ENCODE assay signal across 1 cellular context in the genomic region with DNA sequence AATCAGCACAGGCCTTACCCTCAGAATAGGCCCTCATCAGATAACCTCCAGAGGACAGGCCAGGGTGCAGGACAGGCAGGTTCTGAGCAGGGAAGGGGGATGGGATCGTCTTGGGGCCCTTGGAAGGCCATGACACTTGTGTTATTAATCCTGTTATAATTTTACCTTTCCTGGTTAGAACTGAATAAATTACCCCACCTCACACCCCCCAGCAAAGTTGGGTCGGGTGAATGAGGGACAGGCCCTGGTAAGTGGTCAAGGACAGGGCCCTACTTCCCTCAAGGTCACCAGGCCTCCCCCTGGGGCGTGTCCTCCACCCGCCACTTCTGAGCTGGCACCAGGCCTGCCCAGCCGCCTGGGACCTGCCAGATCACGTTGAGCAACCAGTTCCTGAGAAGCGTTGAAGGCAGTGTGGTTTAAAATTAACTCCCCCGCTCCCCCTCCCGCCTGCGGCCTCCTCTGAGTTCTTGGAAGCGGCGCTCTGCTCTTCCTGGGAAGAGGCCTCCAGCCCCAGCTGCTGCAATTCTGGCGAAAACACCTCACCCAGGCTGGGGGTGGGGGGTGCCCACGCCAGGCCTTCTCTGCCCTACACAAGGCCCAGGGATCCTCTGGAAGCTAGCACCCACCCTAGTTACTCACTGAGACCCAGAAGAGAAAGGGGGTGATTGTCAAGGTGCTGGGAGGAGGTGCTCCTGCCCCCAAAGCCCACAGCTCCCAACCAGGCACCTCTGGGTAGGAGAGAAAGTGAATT.
TF ChIP-seq lines count a peak whose summit lies in the region.

No MANE protein-coding gene starts in this region.

TF ChIP-seq in K562, 482 proteins besides CTCF, POLR2A, EP300 and RAD21 (continued from another document):
- TF ChIP-seq XRCC5 (IDR thresholded peaks at IDR 0.05; ENCODE audit: low read depth, low read length) = no peak
- no peak for TF ChIP-seq KAT2B (IDR thresholded peaks at IDR 0.05; ENCODE audit: low read depth, low read length)
- TF ChIP-seq RNF2 (IDR thresholded peaks at IDR 0.05) = peak; percentile 75; the same call in 1 of the 2 replicates
- peak; percentile 29; the same call in 1 of the 2 replicates for TF ChIP-seq ZKSCAN1 (IDR thresholded peaks at IDR 0.05; ENCODE audit: low read depth, low read length)
- TF ChIP-seq POLR2H (tag; IDR thresholded peaks at IDR 0.05; ENCODE audit: low read depth) = 0 out of 2 replicates have a peak, but pooled peaks have one; percentile 33
- TF ChIP-seq ERF (CRISPR knock-in tag; IDR thresholded peaks at IDR 0.05) = peak; percentile 30; the same call in 1 of the 2 replicates
- peak; percentile 75 for TF ChIP-seq NCOR1 (IDR thresholded peaks at IDR 0.05)
- TF ChIP-seq ZFP36 (IDR thresholded peaks at IDR 0.05; ENCODE audit: low read depth, low read length, partially characterized antibody) = peak; percentile 68
- TF ChIP-seq MEF2D (tag; conservative IDR thresholded peaks at IDR 0.05; ENCODE audit: low read depth) = 0 out of 2 replicates have a peak, but pooled peaks have one; percentile 16
- TF ChIP-seq RBFOX2 (IDR thresholded peaks at IDR 0.05; ENCODE audit: low read depth, low read length) = peak; percentile 73
- peak; percentile 81; the same call in 1 of the 2 replicates for TF ChIP-seq CTBP1 (IDR thresholded peaks at IDR 0.05; ENCODE audit: borderline replicate concordance)
- peak; percentile 8; the same call in 1 of the 2 replicates for TF ChIP-seq MECOM (CRISPR knock-in tag; IDR thresholded peaks at IDR 0.05)
- TF ChIP-seq, protein P1, sequence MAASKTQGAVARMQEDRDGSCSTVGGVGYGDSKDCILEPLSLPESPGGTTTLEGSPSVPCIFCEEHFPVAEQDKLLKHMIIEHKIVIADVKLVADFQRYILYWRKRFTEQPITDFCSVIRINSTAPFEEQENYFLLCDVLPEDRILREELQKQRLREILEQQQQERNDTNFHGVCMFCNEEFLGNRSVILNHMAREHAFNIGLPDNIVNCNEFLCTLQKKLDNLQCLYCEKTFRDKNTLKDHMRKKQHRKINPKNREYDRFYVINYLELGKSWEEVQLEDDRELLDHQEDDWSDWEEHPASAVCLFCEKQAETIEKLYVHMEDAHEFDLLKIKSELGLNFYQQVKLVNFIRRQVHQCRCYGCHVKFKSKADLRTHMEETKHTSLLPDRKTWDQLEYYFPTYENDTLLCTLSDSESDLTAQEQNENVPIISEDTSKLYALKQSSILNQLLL (CRISPR knock-in tag; IDR thresholded peaks at IDR 0.05; ENCODE audit: borderline replicate concordance) = no peak
- TF ChIP-seq PURB (CRISPR knock-in tag; IDR thresholded peaks at IDR 0.05; ENCODE audit: low read depth) = no peak
- peak; percentile 17; the same call in 1 of the 2 replicates for TF ChIP-seq ZEB2 (IDR thresholded peaks at IDR 0.05)
- no peak for TF ChIP-seq OTX1 (CRISPR knock-in tag; IDR thresholded peaks at IDR 0.05)
- TF ChIP-seq ZFPM2 (CRISPR knock-in tag; IDR thresholded peaks at IDR 0.05) = no peak
- no peak for TF ChIP-seq ZNF324 (CRISPR knock-in tag; IDR thresholded peaks at IDR 0.05)
- peak in 1 of 2 experiments; percentile 10; a peak in 2 of 4 replicates for TF ChIP-seq NRF1 (conservative IDR thresholded peaks at IDR 0.05 in 1 of 2, IDR thresholded peaks at IDR 0.05 in 1 of 2)
- TF ChIP-seq, protein P2, sequence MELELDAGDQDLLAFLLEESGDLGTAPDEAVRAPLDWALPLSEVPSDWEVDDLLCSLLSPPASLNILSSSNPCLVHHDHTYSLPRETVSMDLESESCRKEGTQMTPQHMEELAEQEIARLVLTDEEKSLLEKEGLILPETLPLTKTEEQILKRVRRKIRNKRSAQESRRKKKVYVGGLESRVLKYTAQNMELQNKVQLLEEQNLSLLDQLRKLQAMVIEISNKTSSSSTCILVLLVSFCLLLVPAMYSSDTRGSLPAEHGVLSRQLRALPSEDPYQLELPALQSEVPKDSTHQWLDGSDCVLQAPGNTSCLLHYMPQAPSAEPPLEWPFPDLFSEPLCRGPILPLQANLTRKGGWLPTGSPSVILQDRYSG (tag; conservative IDR thresholded peaks at IDR 0.05; ENCODE audit: low read depth) = peak; percentile 6
- TF ChIP-seq KLF10 (CRISPR knock-in tag; IDR thresholded peaks at IDR 0.05) = no peak
- peak; percentile 18; the same call in 1 of the 2 replicates for TF ChIP-seq PHF8 (IDR thresholded peaks at IDR 0.05; ENCODE audit: borderline replicate concordance, low read length)
- no peak for TF ChIP-seq ZNF280A (IDR thresholded peaks at IDR 0.05; ENCODE audit: low read depth, partially characterized antibody)
- TF ChIP-seq, protein P3, sequence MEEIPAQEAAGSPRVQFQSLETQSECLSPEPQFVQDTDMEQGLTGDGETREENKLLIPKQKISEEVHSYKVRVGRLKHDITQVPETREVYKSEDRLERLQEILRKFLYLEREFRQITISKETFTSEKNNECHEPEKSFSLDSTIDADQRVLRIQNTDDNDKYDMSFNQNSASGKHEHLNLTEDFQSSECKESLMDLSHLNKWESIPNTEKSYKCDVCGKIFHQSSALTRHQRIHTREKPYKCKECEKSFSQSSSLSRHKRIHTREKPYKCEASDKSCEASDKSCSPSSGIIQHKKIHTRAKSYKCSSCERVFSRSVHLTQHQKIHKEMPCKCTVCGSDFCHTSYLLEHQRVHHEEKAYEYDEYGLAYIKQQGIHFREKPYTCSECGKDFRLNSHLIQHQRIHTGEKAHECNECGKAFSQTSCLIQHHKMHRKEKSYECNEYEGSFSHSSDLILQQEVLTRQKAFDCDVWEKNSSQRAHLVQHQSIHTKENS (CRISPR knock-in tag; IDR thresholded peaks at IDR 0.05) = no peak
- peak; percentile 37 for TF ChIP-seq RBBP5 (IDR thresholded peaks at IDR 0.05; ENCODE audit: borderline replicate concordance, insufficient read depth, low read length, poor library complexity, severe bottlenecking)
- peak; percentile 80 for TF ChIP-seq MYNN (IDR thresholded peaks at IDR 0.05)
- no peak for TF ChIP-seq MYNN (CRISPR knock-in tag; IDR thresholded peaks at IDR 0.05)
- TF ChIP-seq ZNF584 (CRISPR knock-in tag; IDR thresholded peaks at IDR 0.05; ENCODE audit: low read depth) = peak; percentile 40; the same call in 1 of the 2 replicates
- peak; percentile 93 for TF ChIP-seq HMGN3 (IDR thresholded peaks at IDR 0.05; ENCODE audit: borderline replicate concordance, extremely low read depth, insufficient read length, low read depth, low read length)
- TF ChIP-seq CCNT2 (IDR thresholded peaks at IDR 0.05; ENCODE audit: borderline replicate concordance, extremely low read depth, insufficient read length, low read depth, low read length) = peak; percentile 49
- TF ChIP-seq DIDO1 (tag; IDR thresholded peaks at IDR 0.05; ENCODE audit: low read depth) = no peak
- TF ChIP-seq, protein P4, sequence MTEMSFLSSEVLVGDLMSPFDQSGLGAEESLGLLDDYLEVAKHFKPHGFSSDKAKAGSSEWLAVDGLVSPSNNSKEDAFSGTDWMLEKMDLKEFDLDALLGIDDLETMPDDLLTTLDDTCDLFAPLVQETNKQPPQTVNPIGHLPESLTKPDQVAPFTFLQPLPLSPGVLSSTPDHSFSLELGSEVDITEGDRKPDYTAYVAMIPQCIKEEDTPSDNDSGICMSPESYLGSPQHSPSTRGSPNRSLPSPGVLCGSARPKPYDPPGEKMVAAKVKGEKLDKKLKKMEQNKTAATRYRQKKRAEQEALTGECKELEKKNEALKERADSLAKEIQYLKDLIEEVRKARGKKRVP (CRISPR knock-in tag; IDR thresholded peaks at IDR 0.05) = peak; percentile 31; the same call in 1 of the 2 replicates
- no peak for TF ChIP-seq IRF1 (CRISPR knock-in tag; IDR thresholded peaks at IDR 0.05; ENCODE audit: borderline replicate concordance)
- peak; percentile 67; the same call in 1 of the 2 replicates for TF ChIP-seq SOX6 (IDR thresholded peaks at IDR 0.05)
- TF ChIP-seq CXXC5 (CRISPR knock-in tag; IDR thresholded peaks at IDR 0.05) = peak; percentile 90
- TF ChIP-seq MNT (conservative IDR thresholded peaks at IDR 0.05) = peak; percentile 11 to 65; a peak in 2 of 4 replicates
- TF ChIP-seq FOXK2 (conservative IDR thresholded peaks at IDR 0.05 in 1 of 2, IDR thresholded peaks at IDR 0.05 in 1 of 2; ENCODE audit: low read depth in 2 of 2) = peak; percentile 21 to 33; a peak in 1 of 4 replicates
- TF ChIP-seq, protein P5, sequence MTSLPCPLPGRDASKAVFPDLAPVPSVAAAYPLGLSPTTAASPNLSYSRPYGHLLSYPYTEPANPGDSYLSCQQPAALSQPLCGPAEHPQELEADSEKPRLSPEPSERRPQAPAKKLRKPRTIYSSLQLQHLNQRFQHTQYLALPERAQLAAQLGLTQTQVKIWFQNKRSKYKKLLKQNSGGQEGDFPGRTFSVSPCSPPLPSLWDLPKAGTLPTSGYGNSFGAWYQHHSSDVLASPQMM (CRISPR knock-in tag; IDR thresholded peaks at IDR 0.05) = no peak
- no peak for TF ChIP-seq MTF1 (CRISPR knock-in tag; IDR thresholded peaks at IDR 0.05; ENCODE audit: borderline replicate concordance)
- 0 out of 2 replicates have a peak, but pooled peaks have one; percentile 19 for TF ChIP-seq SPI1 (IDR thresholded peaks at IDR 0.05; ENCODE audit: borderline replicate concordance, low read depth, low read length)
- no peak for TF ChIP-seq HCFC1 (IDR thresholded peaks at IDR 0.05; ENCODE audit: low read depth, low read length)
- no peak for TF ChIP-seq CHD1 (IDR thresholded peaks at IDR 0.05; ENCODE audit: low read length)
- TF ChIP-seq, protein P6, sequence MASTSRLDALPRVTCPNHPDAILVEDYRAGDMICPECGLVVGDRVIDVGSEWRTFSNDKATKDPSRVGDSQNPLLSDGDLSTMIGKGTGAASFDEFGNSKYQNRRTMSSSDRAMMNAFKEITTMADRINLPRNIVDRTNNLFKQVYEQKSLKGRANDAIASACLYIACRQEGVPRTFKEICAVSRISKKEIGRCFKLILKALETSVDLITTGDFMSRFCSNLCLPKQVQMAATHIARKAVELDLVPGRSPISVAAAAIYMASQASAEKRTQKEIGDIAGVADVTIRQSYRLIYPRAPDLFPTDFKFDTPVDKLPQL (IDR thresholded peaks at IDR 0.05; ENCODE audit: extremely low read depth, insufficient read length) = no peak
- TF ChIP-seq POLR2AphosphoS5 (IDR thresholded peaks at IDR 0.05; ENCODE audit: control insufficient read depth, insufficient read depth, low read depth, low read length) = peak; percentile 46; the same call in 1 of the 2 replicates
- TF ChIP-seq PHTF2 (CRISPR knock-in tag; IDR thresholded peaks at IDR 0.05) = no peak
- no peak for TF ChIP-seq ZNF57 (CRISPR knock-in tag; IDR thresholded peaks at IDR 0.05)
- peak; percentile 60 for TF ChIP-seq MYC (IDR thresholded peaks at IDR 0.05; ENCODE audit: low read depth, low read length)
- TF ChIP-seq MYC (CRISPR knock-in tag; IDR thresholded peaks at IDR 0.05; ENCODE audit: borderline replicate concordance, low read depth) = no peak
- no peak for TF ChIP-seq EWSR1 (IDR thresholded peaks at IDR 0.05; ENCODE audit: borderline replicate concordance, low read depth, partially characterized antibody)
